In the genomic region with DNA sequence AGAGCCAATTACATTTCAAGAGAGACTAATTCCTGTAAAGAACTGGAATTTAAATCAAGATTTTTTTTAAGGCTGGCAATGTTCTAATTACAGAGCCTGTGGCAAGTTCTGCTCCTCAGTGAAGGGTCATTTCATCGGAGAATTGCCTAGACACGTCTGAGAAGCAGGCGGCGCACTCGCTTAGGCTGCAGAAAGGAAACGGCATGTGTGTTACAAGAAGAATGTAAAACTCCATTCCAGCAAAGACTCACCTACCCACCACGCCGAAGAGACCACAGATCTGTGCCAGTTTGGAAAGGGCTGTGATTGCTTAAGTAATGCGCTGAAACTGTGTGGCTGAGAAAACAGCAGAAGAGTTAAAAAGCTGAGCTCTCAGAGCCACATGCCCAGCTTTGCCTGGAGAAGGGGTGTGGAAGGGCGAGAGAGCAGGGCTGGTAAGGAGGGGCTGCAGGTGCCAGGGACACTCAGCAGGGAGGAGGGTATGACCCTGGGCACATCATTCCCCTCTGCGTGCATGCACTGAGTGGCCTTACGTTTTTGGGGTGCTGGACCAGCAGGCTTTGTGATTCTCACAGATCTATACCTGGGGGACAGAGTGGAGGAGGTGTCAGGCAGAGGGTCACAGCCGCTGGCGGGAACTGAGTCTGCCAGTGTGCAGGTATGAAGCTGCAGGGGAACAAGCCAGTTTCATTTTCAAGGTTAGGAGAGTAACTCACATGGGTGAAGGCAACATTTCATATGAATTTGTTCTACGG, we compare ENCODE assay signal across 2 cellular contexts.
TF ChIP-seq lines count a peak whose summit lies in the region.

No MANE protein-coding gene starts in this region.

TF ChIP-seq in GM23338, 12 proteins besides CTCF, POLR2A, EP300 and RAD21 (continues in another document):
- no peak for TF ChIP-seq NANOG (IDR thresholded peaks at IDR 0.05; ENCODE audit: borderline replicate concordance)
- TF ChIP-seq ZNF331 (CRISPR knock-in tag; IDR thresholded peaks at IDR 0.05; ENCODE audit: low read depth), result no peak
- no peak for TF ChIP-seq POLR2AphosphoS5 (IDR thresholded peaks at IDR 0.05; ENCODE audit: low read depth)
- no peak for TF ChIP-seq REST (IDR thresholded peaks at IDR 0.05; ENCODE audit: unreplicated experiment)
- TF ChIP-seq ZNF462 (CRISPR knock-in tag; IDR thresholded peaks at IDR 0.05), result no peak
- TF ChIP-seq ZNF114 (CRISPR knock-in tag; IDR thresholded peaks at IDR 0.05), result no peak
- TF ChIP-seq JUNB (IDR thresholded peaks at IDR 0.05; ENCODE audit: unreplicated experiment), result no peak
- TF ChIP-seq EZH2phosphoT487 (IDR thresholded peaks at IDR 0.05; ENCODE audit: unreplicated experiment), result no peak
- TF ChIP-seq STAT1 (IDR thresholded peaks at IDR 0.05; ENCODE audit: unreplicated experiment), result no peak
- no peak for TF ChIP-seq EZH2 (IDR thresholded peaks at IDR 0.05; ENCODE audit: low read depth, unreplicated experiment)

TF ChIP-seq in GM12878, 131 proteins besides CTCF, POLR2A, EP300 and RAD21:
- TF ChIP-seq ATF7 (IDR thresholded peaks at IDR 0.05; ENCODE audit: low read depth), result no peak
- TF ChIP-seq KAT2A (conservative IDR thresholded peaks at IDR 0.05; ENCODE audit: control insufficient read depth, low read depth, low read length), result no peak
